Comparison of ENCODE assay signal across 1 cellular context in the genomic region with DNA sequence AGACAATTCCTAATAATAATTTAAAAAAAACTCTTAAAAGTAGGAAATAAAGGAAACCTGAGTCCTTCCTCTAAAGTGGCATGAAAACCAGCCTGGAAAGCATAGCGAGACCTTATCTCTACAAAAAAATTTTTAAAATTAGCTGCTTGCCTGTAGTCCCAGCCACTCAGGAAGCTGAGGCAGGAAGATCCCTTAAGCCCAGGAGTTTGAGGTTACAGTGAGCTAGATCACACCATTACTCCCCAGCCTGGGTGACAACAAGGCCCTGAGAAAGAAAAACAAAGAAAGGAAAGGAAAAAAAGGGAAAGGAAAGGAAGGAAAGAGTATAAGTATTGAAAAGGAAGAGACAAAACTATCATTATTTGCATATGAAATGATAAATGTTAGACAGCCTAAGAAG.
TF ChIP-seq lines count a peak whose summit lies in the region.

No MANE protein-coding gene starts in this region.

TF ChIP-seq in GM23338, 12 proteins besides CTCF, POLR2A, EP300 and RAD21 (continued from another document):
- TF ChIP-seq, protein P1, sequence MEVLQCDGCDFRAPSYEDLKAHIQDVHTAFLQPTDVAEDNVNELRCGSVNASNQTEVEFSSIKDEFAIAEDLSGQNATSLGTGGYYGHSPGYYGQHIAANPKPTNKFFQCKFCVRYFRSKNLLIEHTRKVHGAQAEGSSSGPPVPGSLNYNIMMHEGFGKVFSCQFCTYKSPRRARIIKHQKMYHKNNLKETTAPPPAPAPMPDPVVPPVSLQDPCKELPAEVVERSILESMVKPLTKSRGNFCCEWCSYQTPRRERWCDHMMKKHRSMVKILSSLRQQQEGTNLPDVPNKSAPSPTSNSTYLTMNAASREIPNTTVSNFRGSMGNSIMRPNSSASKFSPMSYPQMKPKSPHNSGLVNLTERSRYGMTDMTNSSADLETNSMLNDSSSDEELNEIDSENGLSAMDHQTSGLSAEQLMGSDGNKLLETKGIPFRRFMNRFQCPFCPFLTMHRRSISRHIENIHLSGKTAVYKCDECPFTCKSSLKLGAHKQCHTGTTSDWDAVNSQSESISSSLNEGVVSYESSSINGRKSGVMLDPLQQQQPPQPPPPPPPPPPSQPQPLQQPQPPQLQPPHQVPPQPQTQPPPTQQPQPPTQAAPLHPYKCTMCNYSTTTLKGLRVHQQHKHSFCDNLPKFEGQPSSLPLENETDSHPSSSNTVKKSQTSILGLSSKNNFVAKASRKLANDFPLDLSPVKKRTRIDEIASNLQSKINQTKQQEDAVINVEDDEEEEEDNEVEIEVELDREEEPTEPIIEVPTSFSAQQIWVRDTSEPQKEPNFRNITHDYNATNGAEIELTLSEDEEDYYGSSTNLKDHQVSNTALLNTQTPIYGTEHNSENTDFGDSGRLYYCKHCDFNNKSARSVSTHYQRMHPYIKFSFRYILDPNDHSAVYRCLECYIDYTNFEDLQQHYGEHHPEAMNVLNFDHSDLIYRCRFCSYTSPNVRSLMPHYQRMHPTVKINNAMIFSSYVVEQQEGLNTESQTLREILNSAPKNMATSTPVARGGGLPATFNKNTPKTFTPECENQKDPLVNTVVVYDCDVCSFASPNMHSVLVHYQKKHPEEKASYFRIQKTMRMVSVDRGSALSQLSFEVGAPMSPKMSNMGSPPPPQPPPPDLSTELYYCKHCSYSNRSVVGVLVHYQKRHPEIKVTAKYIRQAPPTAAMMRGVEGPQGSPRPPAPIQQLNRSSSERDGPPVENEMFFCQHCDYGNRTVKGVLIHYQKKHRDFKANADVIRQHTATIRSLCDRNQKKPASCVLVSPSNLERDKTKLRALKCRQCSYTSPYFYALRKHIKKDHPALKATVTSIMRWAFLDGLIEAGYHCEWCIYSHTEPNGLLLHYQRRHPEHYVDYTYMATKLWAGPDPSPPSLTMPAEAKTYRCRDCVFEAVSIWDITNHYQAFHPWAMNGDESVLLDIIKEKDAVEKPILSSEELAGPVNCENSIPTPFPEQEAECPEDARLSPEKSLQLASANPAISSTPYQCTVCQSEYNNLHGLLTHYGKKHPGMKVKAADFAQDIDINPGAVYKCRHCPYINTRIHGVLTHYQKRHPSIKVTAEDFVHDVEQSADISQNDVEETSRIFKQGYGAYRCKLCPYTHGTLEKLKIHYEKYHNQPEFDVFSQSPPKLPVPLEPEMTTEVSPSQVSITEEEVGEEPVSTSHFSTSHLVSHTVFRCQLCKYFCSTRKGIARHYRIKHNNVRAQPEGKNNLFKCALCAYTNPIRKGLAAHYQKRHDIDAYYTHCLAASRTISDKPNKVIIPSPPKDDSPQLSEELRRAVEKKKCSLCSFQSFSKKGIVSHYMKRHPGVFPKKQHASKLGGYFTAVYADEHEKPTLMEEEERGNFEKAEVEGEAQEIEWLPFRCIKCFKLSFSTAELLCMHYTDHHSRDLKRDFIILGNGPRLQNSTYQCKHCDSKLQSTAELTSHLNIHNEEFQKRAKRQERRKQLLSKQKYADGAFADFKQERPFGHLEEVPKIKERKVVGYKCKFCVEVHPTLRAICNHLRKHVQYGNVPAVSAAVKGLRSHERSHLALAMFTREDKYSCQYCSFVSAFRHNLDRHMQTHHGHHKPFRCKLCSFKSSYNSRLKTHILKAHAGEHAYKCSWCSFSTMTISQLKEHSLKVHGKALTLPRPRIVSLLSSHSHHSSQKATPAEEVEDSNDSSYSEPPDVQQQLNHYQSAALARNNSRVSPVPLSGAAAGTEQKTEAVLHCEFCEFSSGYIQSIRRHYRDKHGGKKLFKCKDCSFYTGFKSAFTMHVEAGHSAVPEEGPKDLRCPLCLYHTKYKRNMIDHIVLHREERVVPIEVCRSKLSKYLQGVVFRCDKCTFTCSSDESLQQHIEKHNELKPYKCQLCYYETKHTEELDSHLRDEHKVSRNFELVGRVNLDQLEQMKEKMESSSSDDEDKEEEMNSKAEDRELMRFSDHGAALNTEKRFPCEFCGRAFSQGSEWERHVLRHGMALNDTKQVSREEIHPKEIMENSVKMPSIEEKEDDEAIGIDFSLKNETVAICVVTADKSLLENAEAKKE (CRISPR knock-in tag; IDR thresholded peaks at IDR 0.05) = no peak
TF ChIP-seq in GM23338: peak in this region for 0.
